Comparison of ENCODE assay signal across 1 cellular context in the genomic region with DNA sequence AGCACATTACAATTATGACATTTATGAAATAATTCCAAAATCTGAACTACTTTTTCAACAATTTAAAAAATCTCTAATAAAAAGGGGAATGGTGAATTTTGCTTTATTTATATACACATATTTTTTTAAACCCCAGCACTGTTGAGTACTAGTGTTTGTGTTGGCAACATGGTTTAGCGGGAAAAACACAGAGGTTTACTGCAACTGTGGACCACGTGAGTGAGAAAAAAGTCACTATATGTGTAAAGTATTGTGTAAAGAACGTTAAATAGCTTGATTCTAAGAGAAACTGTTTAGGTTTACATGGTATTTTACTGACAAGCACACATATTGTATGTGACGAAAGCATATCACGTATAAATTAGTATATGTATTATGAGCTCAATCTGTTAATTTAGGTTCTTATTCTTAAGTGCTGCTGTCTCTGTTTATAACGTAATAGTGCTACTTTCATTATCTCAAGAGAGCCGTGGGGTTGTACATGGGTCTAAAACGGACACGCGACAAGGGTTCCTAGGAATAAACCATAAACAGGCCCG.
TF ChIP-seq lines count a peak whose summit lies in the region.

No MANE protein-coding gene starts in this region.

TF ChIP-seq in HepG2, 621 proteins besides CTCF, POLR2A, EP300 and RAD21:
- TF ChIP-seq, protein P1, sequence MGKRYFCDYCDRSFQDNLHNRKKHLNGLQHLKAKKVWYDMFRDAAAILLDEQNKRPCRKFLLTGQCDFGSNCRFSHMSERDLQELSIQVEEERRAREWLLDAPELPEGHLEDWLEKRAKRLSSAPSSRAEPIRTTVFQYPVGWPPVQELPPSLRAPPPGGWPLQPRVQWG (CRISPR knock-in tag; IDR thresholded peaks at IDR 0.05; ENCODE audit: borderline replicate concordance, low read depth), result no peak
- TF ChIP-seq HMG20A (CRISPR knock-in tag; IDR thresholded peaks at IDR 0.05; ENCODE audit: borderline replicate concordance) (no peak), MIXL1 (CRISPR knock-in tag; IDR thresholded peaks at IDR 0.05) (0 out of 2 replicates have a peak, but pooled peaks have one; percentile 7), KLF16 (CRISPR knock-in tag; IDR thresholded peaks at IDR 0.05) (no peak), SOX13 (IDR thresholded peaks at IDR 0.05) (no peak), SOX13 (CRISPR knock-in tag; conservative IDR thresholded peaks at IDR 0.05 in 1 of 2, IDR thresholded peaks at IDR 0.05 in 1 of 2) (no peak), SIN3A (IDR thresholded peaks at IDR 0.05; ENCODE audit: borderline replicate concordance, low read depth, low read length) (no peak), SRSF9 (IDR thresholded peaks at IDR 0.05; ENCODE audit: borderline replicate concordance, insufficient read depth, low read depth, low read length, poor library complexity, severe bottlenecking) (no peak), ZNF20 (CRISPR knock-in tag; IDR thresholded peaks at IDR 0.05) (no peak)
- TF ChIP-seq, protein P2, sequence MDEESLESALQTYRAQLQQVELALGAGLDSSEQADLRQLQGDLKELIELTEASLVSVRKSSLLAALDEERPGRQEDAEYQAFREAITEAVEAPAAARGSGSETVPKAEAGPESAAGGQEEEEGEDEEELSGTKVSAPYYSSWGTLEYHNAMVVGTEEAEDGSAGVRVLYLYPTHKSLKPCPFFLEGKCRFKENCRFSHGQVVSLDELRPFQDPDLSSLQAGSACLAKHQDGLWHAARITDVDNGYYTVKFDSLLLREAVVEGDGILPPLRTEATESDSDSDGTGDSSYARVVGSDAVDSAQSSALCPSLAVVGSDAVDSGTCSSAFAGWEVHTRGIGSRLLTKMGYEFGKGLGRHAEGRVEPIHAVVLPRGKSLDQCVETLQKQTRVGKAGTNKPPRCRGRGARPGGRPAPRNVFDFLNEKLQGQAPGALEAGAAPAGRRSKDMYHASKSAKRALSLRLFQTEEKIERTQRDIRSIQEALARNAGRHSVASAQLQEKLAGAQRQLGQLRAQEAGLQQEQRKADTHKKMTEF (CRISPR knock-in tag; IDR thresholded peaks at IDR 0.05), result no peak
